ENCODE assay signal across 11 cellular contexts in the genomic region with DNA sequence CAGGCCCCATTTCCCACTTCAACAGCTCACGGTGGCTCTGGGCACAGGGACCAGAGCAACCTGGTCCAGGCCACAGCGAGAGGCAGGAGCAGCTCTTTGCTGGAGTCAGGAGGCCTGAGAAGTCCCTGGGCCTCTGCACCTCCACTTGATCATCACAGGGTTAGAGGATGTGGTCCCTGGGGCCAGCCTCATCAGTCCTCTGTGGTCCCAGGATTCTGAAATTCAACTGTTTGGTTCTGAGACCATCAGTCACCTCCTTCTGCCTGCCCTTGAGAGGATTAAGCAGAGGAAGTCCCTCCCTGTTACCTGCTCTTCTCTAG. TPM values are rescaled to one million over a fixed set of nuclear protein-coding genes. Genes with fewer than 3 reads are reported as not detected.
DNase-seq lines count a peak whose midpoint lies in the region; ATAC-seq and TF ChIP-seq lines count a peak whose summit lies in the region.
"Had no signal": no experiment of that assay in that cellular context is flagged by ENCODE, and none has a peak within 500 bp of the region (broad histone marks: within the 10 kb centered on the region; RNA-seq: fewer than 3 reads in every experiment).

No MANE protein-coding gene starts in this region.

- CTCF ChIA-PET in CD4-positive, alpha-beta memory T cell (lab: Charles Lee; ENCODE audit: partially characterized antibody) = interaction anchor here (19.5 kb wide), 1 partner anchor 137 kb away, joined by 477 read pairs; a partner anchor contains a TSS
- CTCF ChIA-PET in PC-3 (lab: Charles Lee) = no interaction called here

- H3K4me1 Mint-ChIP-seq in CD4-positive, alpha-beta memory T cell = peaks cover 28 to 56% (median 48%) of the 10 kb centered on the region in 4 donors
- H3K4me1 Mint-ChIP-seq in CD14-positive monocyte = peaks cover 17% of the 10 kb centered on the region

- H3F3A ChIP-seq in PC-3 (ENCODE audit: low read length, unreplicated experiment) = peaks cover 4% of the 10 kb centered on the region

- peak overlapping the region; percentile 57; the same call in 1 of the 2 replicates for H3K4me2 ChIP-seq in PC-3 (ENCODE audit: low read length)

- no peak for DNase-seq in CD4-positive, alpha-beta memory T cell
- DNase-seq in PC-3 = no peak
- no peak for DNase-seq in psoas muscle
- DNase-seq in CD14-positive monocyte (ENCODE audit: low spot score) = no peak
- no peak for DNase-seq in GM10266 (ENCODE audit: extremely low spot score)
- DNase-seq: NCI-H1092 had no signal

- BruUV-seq in PC-3 (replicated peaks; lab: Mats Ljungman, UMichigan) = no TSS peak

- peaks cover 0 to 4% (median 0%) of the 10 kb centered on the region in 8 donors for H3K9me3 Mint-ChIP-seq in CD4-positive, alpha-beta memory T cell
- H3K9me3 Mint-ChIP-seq in CD14-positive monocyte = peaks cover 4 to 9% (median 8%) of the 10 kb centered on the region in 7 donors
- H3K9me3 Mint-ChIP-seq: T-helper 1 cell treated with Interleukin-12 subunit alpha and Interleukin-12 subunit beta and Interleukin-4 antibody, amounts not matched to agents 30 μg/mL and 1 μg/mL, for 36 hours had no signal

- peaks cover 0 to 4% of the 10 kb centered on the region in 2 donors for H3K36me3 Mint-ChIP-seq in CD4-positive, alpha-beta memory T cell
- no peaks in the 10 kb centered on the region for H3K36me3 Mint-ChIP-seq in CD14-positive monocyte

- H3K4me3 Mint-ChIP-seq in CD4-positive, alpha-beta memory T cell = peak overlapping the region in 1 of 8 donors; percentile 76
- no peak overlapping the region for H3K4me3 Mint-ChIP-seq in CD14-positive monocyte
- H3K4me3 Mint-ChIP-seq: T-helper 1 cell treated with Interleukin-12 subunit alpha and Interleukin-12 subunit beta and Interleukin-4 antibody, amounts not matched to agents 30 μg/mL and 1 μg/mL, for 36 hours had no signal

- ATAC-seq in PC-3 (no peak; the same call in 1 of the 2 replicates), psoas muscle (no peak), HG03442 (IDR thresholded peaks at IDR 0.05; ENCODE audit: unreplicated experiment) (no peak), HG02884 (IDR thresholded peaks at IDR 0.05; ENCODE audit: unreplicated experiment) (no peak)
- ATAC-seq: sciatic nerve had no signal

- H3K9me2 ChIP-seq in PC-3 (replicated peaks; ENCODE audit: low read length) = no peaks in the 10 kb centered on the region

- H4K20me1 ChIP-seq in PC-3 (ENCODE audit: low read length) = no peaks in the 10 kb centered on the region

- intact Hi-C loops in CD4-positive, alpha-beta memory T cell (cut with micrococcal nuclease) = no loop called here
- intact Hi-C loops in PC-3 (cut with micrococcal nuclease) (no loop called here), psoas muscle (cut with DNase I) (no loop called here), CD14-positive monocyte (cut with micrococcal nuclease) (no loop called here)

- no peaks in the 10 kb centered on the region for H3K36me3 ChIP-seq in CD4-positive, alpha-beta memory T cell (ENCODE audit: insufficient read depth, low read length)
- H3K36me3 ChIP-seq in PC-3 (ENCODE audit: low read depth, low read length) = no peaks in the 10 kb centered on the region
- H3K36me3 ChIP-seq in esophagus (ENCODE audit: control insufficient read depth in 2 of 2, insufficient read depth in 2 of 2, low read length in 1 of 2) = no peaks in the 10 kb centered on the region
- H3K36me3 ChIP-seq in psoas muscle (ENCODE audit: insufficient read depth in 1 of 2, low read depth in 1 of 2) = no peaks in the 10 kb centered on the region

- H3K27ac Mint-ChIP-seq in CD4-positive, alpha-beta memory T cell = peak overlapping the region in 6 of 7 donors; percentile 48 to 90 (median 84)
- no peak overlapping the region for H3K27ac Mint-ChIP-seq in CD14-positive monocyte
- H3K27ac Mint-ChIP-seq: T-helper 1 cell treated with Interleukin-12 subunit alpha and Interleukin-12 subunit beta and Interleukin-4 antibody, amounts not matched to agents 30 μg/mL and 1 μg/mL, for 36 hours had no signal

- no peak overlapping the region for H3K4me3 ChIP-seq in CD4-positive, alpha-beta memory T cell (ENCODE audit: low read length in 2 of 2)
- H3K4me3 ChIP-seq in PC-3 (ENCODE audit: low read length) = no peak overlapping the region
- H3K4me3 ChIP-seq in esophagus (ENCODE audit: low read depth in 1 of 2, low read length in 2 of 2) = no peak overlapping the region
- H3K4me3 ChIP-seq in psoas muscle = no peak overlapping the region

- H3K79me2 ChIP-seq in PC-3 (ENCODE audit: low read length) = no peaks in the 10 kb centered on the region

- H3K27ac ChIP-seq in CD4-positive, alpha-beta memory T cell (ENCODE audit: low read depth, low read length) = no peak overlapping the region
- H3K27ac ChIP-seq in PC-3 (ENCODE audit: low read length) = peak overlapping the region; percentile 75
- H3K27ac ChIP-seq in esophagus (ENCODE audit: low read depth in 2 of 2, low read length in 1 of 2) = peak overlapping the region; percentile 2 to 13
- peak overlapping the region; percentile 56 for H3K27ac ChIP-seq in psoas muscle

- H3K9me3 ChIP-seq in CD4-positive, alpha-beta memory T cell (ENCODE audit: control insufficient read depth in 1 of 2, low read length in 2 of 2) = no peaks in the 10 kb centered on the region
- H3K9me3 ChIP-seq in PC-3 (ENCODE audit: low read length) = no peaks in the 10 kb centered on the region
- H3K9me3 ChIP-seq in esophagus (ENCODE audit: control insufficient read depth in 2 of 2, insufficient read depth in 1 of 2, low read depth in 1 of 2, low read length in 1 of 2) = peaks cover 7% of the 10 kb centered on the region in 2 donors
- H3K9me3 ChIP-seq in psoas muscle = no peaks in the 10 kb centered on the region

- WGBS in esophagus, 2 donors = 91 to 94% methylated on average over 2 of the region's 2 CpGs
- 67 to 80% (median 78%) methylated on average over 2 of the region's 2 CpGs for WGBS in psoas muscle, 3 donors

- TF ChIP-seq CTCF in PC-3 (conservative IDR thresholded peaks at IDR 0.05; ENCODE audit: low read depth, low read length) (no peak), psoas muscle (IDR thresholded peaks at IDR 0.05) (no peak), CD14-positive monocyte (IDR thresholded peaks at IDR 0.05) (no peak), GM10266 (IDR thresholded peaks at IDR 0.05; ENCODE audit: control insufficient read depth, insufficient read depth, low read depth, missing control alignments) (no peak)

- peaks cover 48% of the 10 kb centered on the region for H3K4me1 ChIP-seq in CD4-positive, alpha-beta memory T cell (ENCODE audit: insufficient read depth, low read length)
- peaks cover 56% of the 10 kb centered on the region for H3K4me1 ChIP-seq in PC-3 (ENCODE audit: insufficient read depth, low read length)
- H3K4me1 ChIP-seq in esophagus (ENCODE audit: control insufficient read depth in 2 of 2, insufficient read depth in 2 of 2, low read length in 1 of 2) = peaks cover 0 to 15% of the 10 kb centered on the region in 2 donors
- H3K4me1 ChIP-seq in psoas muscle = peaks cover 35% of the 10 kb centered on the region

- H3K27me3 ChIP-seq in CD4-positive, alpha-beta memory T cell (ENCODE audit: insufficient read depth, low read length) = no peaks in the 10 kb centered on the region
- H3K27me3 ChIP-seq in PC-3 (ENCODE audit: low read length) (no peaks in the 10 kb centered on the region), esophagus (ENCODE audit: control insufficient read depth in 1 of 2, insufficient read depth in 2 of 2, low read length in 2 of 2) (no peaks in the 10 kb centered on the region), psoas muscle (ENCODE audit: insufficient read depth in 3 of 3, low read length in 2 of 3) (no peaks in the 10 kb centered on the region)

- POLR2A ChIA-PET in CD4-positive, alpha-beta memory T cell (lab: Charles Lee; ENCODE audit: partially characterized antibody) = interaction anchor here (11.8 kb wide), 1 partner anchor 137 kb away, joined by 433 read pairs; a partner anchor contains a TSS
- POLR2A ChIA-PET in PC-3 (lab: Charles Lee; ENCODE audit: unreplicated experiment) = interaction anchor here (0.6 kb wide), 1 partner anchor 26 kb away, joined by 7 read pairs; no protein-coding TSS in a partner anchor

- 0 out of 2 replicates have a peak overlapping the region, but pooled peaks have one; percentile 12 for H3K9ac ChIP-seq in PC-3 (ENCODE audit: low read length)

- no peaks in the 10 kb centered on the region for H3K27me3 Mint-ChIP-seq in CD4-positive, alpha-beta memory T cell
- peaks cover 12 to 29% (median 25%) of the 10 kb centered on the region in 3 donors for H3K27me3 Mint-ChIP-seq in CD14-positive monocyte (ENCODE audit: low read depth in 3 of 3)

- no peak overlapping the region for H2AFZ ChIP-seq in PC-3 (ENCODE audit: low read length)

RNA-seq across cellular contexts. Expression of a gene that starts 24.9 kb away (rescaled TPM):
- 100 to 1,000 TPM; 181 to 198 TPM for total RNA-seq in CD4-positive, alpha-beta memory T cell
- polyA plus RNA-seq in CD4-positive, alpha-beta memory T cell = 10 to 100 TPM; 22.8 to 38.8 TPM
- total RNA-seq in PC-3 (2014; rRNA removed) (8.0 and 8.6 TPM in 2 replicates), psoas muscle (10 to 100 TPM; 38.0 to 46.8 (median 39.2) TPM)
- polyA plus RNA-seq in esophagus (10 to 100 TPM; 12.2 to 19.1 TPM), psoas muscle (10 to 100 TPM; 12.2 to 52.9 (median 30.5) TPM), CD14-positive monocyte (1 to 10 TPM; 3.1 to 4.0 TPM)

Comparison
In these comparisons a context has a peak if more than half of its experiments do, and no peak if none do; other contexts are left out.
1. H3K27ac Mint-ChIP-seq: peak in CD4-positive, alpha-beta memory T cell (6 of 7); none in CD14-positive monocyte (0 of 7).